Comparison of ENCODE assay signal across 22 cellular contexts in genomic region chr9:88826181-88826580, GRCh38.
DNase-seq lines count a peak whose midpoint lies in the region; ATAC-seq, FAIRE-seq and TF ChIP-seq lines count a peak whose summit lies in the region.
"Had no signal": no experiment of that assay in that cellular context is flagged by ENCODE, and none has a peak within 500 bp of the region (broad histone marks: within the 10 kb centered on the region; RNA-seq: fewer than 3 reads in every experiment).

No MANE protein-coding gene starts in this region.

- no peak for ATAC-seq in left ventricle myocardium superior
- ATAC-seq in activated CD4-positive, CD25-positive, alpha-beta regulatory T cell treated with anti-CD3 and anti-CD28 coated beads, Interleukin-2, amount 50 U/mL, for 24 hours = no peak
- ATAC-seq in HG02852 (IDR thresholded peaks at IDR 0.05; ENCODE audit: unreplicated experiment) = no peak
- ATAC-seq: GM23338 had no signal

- peak overlapping the region; percentile 47 for H3K4me2 ChIP-seq in astrocyte (ENCODE audit: low read length)
- H3K4me2 ChIP-seq: GM23338 had no signal

- no peak for FAIRE-seq in astrocyte (lab: Jason Lieb, UNC)
- FAIRE-seq: D721Med, GM12892 had no signal

- H2AFZ ChIP-seq in astrocyte (ENCODE audit: low read depth, low read length) = no peak overlapping the region
- H2AFZ ChIP-seq: GM23338 had no signal

- no peaks in the 10 kb centered on the region for H4K20me1 ChIP-seq in astrocyte (ENCODE audit: insufficient read depth, low read length)

- TF ChIP-seq CTCF in left ventricle myocardium inferior (IDR thresholded peaks at IDR 0.05; ENCODE audit: borderline replicate concordance) (no peak), astrocyte (IDR thresholded peaks at IDR 0.05; ENCODE audit: insufficient read depth, low read depth, low read length) (no peak), fibroblast of villous mesenchyme (IDR thresholded peaks at IDR 0.05; ENCODE audit: insufficient read depth, low read depth, low read length) (no peak)

- H3K9me3 ChIP-seq in left ventricle myocardium inferior (replicated peaks) (peaks cover 12% of the 10 kb centered on the region), astrocyte (ENCODE audit: insufficient read depth, low read depth, low read length) (no peaks in the 10 kb centered on the region)
- H3K9me3 ChIP-seq: BE2C had no signal

- no peak overlapping the region for H3K4me3 ChIP-seq in left ventricle myocardium inferior
- no peak overlapping the region for H3K4me3 ChIP-seq in astrocyte (ENCODE audit: insufficient read depth, low read depth, low read length)
- H3K4me3 ChIP-seq in fibroblast of villous mesenchyme (ENCODE audit: low read depth, low read length) = no peak overlapping the region
- H3K4me3 ChIP-seq: GM23338 had no signal

- DNase-seq in left ventricle myocardium inferior (no peak), left ventricle myocardium superior (no peak), astrocyte (ENCODE audit: low read depth) (no peak), fibroblast of villous mesenchyme (ENCODE audit: low read depth) (peak; percentile 63), COLO829 (ENCODE audit: low spot score) (no peak), T-helper 1 cell (no peak)
- DNase-seq: 8988T; ACHN; BE2C; CD4-positive, alpha-beta memory T cell; COR-L47; DMS153; DMS79 treated with DMSO at 0.1 percent for 48 hours; GDM1; H9 had no signal

- H3K27me3 ChIP-seq in left ventricle myocardium inferior (ENCODE audit: low read depth) (peaks cover 8% of the 10 kb centered on the region), astrocyte (ENCODE audit: insufficient read depth, low read length) (peaks cover 18% of the 10 kb centered on the region)
- H3K27me3 ChIP-seq: BE2C had no signal

- H3K79me2 ChIP-seq in astrocyte (ENCODE audit: insufficient read depth, low read length) = no peaks in the 10 kb centered on the region

- H3K27ac ChIP-seq in left ventricle myocardium inferior (replicated peaks) (peak overlapping the region; percentile 36), astrocyte (ENCODE audit: low read depth, low read length) (peak overlapping the region; percentile 7)
- H3K27ac ChIP-seq: C4-2B had no signal

- H3K4me3 Mint-ChIP-seq in astrocyte (ENCODE audit: unreplicated experiment) = no peak overlapping the region
- H3K4me3 Mint-ChIP-seq: CD4-positive, alpha-beta memory T cell; GM23338; H9; IgD-negative memory B cell had no signal

- no peak overlapping the region for H3K27ac Mint-ChIP-seq in astrocyte (ENCODE audit: unreplicated experiment)
- H3K27ac Mint-ChIP-seq: CD4-positive, alpha-beta memory T cell; GM23338; H9; IgD-negative memory B cell had no signal

- H3K4me1 ChIP-seq in left ventricle myocardium inferior (peaks cover 28% of the 10 kb centered on the region), astrocyte (ENCODE audit: insufficient read depth, low read length) (peaks cover 23% of the 10 kb centered on the region)

- H3K36me3 Mint-ChIP-seq in astrocyte (ENCODE audit: low read depth, unreplicated experiment) = peaks cover 2% of the 10 kb centered on the region
- H3K36me3 Mint-ChIP-seq: CD4-positive, alpha-beta memory T cell had no signal

- H3K36me3 ChIP-seq in left ventricle myocardium inferior (no peaks in the 10 kb centered on the region), astrocyte (ENCODE audit: insufficient read depth, low read length) (no peaks in the 10 kb centered on the region)
- H3K36me3 ChIP-seq: BE2C had no signal

- peaks cover 20% of the 10 kb centered on the region for H3K27me3 Mint-ChIP-seq in astrocyte (ENCODE audit: low read depth, unreplicated experiment)

- H3K4me1 Mint-ChIP-seq in astrocyte (ENCODE audit: low read depth, unreplicated experiment) = peaks cover 16% of the 10 kb centered on the region
- H3K4me1 Mint-ChIP-seq: CD4-positive, alpha-beta memory T cell; IgD-negative memory B cell had no signal

- H3K9ac ChIP-seq in astrocyte (ENCODE audit: low read length) = no peak overlapping the region

- H3K9me3 Mint-ChIP-seq in astrocyte (ENCODE audit: unreplicated experiment) = peaks cover 1% of the 10 kb centered on the region
- H3K9me3 Mint-ChIP-seq: GM23338 had no signal

- intact Hi-C loops in left ventricle myocardium inferior (cut with micrococcal nuclease) (no loop called here), left ventricle myocardium superior (cut with micrococcal nuclease) (no loop called here)
